ENCODE assay signal across 1 cellular context in genomic region chr4:25245181-25245580, GRCh38.
TF ChIP-seq lines count a peak whose summit lies in the region.

No MANE protein-coding gene starts in this region.

TF ChIP-seq in WTC11, 78 proteins besides CTCF, POLR2A, EP300 and RAD21 (continued from another document):
- no peak for TF ChIP-seq ERG (CRISPR knock-in tag; IDR thresholded peaks at IDR 0.05)
- no peak for TF ChIP-seq AFF4 (CRISPR knock-in tag; IDR thresholded peaks at IDR 0.05; ENCODE audit: borderline replicate concordance)
- TF ChIP-seq FOXP4 (CRISPR knock-in tag; IDR thresholded peaks at IDR 0.05), result no peak
- no peak for TF ChIP-seq MXD4 (CRISPR knock-in tag; IDR thresholded peaks at IDR 0.05; ENCODE audit: borderline replicate concordance)
- no peak for TF ChIP-seq ZNF416 (CRISPR knock-in tag; IDR thresholded peaks at IDR 0.05)
- TF ChIP-seq E2F4 (CRISPR knock-in tag; IDR thresholded peaks at IDR 0.05; ENCODE audit: borderline replicate concordance, low read depth), result no peak
- no peak for TF ChIP-seq CDX4 (CRISPR knock-in tag; IDR thresholded peaks at IDR 0.05; ENCODE audit: borderline replicate concordance)
- TF ChIP-seq ZNF671 (CRISPR knock-in tag; IDR thresholded peaks at IDR 0.05), result no peak
- TF ChIP-seq MAX (CRISPR knock-in tag; IDR thresholded peaks at IDR 0.05), result no peak
- TF ChIP-seq SMAD3 (CRISPR knock-in tag; IDR thresholded peaks at IDR 0.05; ENCODE audit: borderline replicate concordance), result no peak
- no peak for TF ChIP-seq KAT7 (CRISPR knock-in tag; IDR thresholded peaks at IDR 0.05; ENCODE audit: borderline replicate concordance)
- TF ChIP-seq PRDM15 (CRISPR knock-in tag; IDR thresholded peaks at IDR 0.05), result no peak
- TF ChIP-seq STAT6 (CRISPR knock-in tag; conservative IDR thresholded peaks at IDR 0.05; ENCODE audit: low read depth), result no peak
- TF ChIP-seq SMAD4 (CRISPR knock-in tag; IDR thresholded peaks at IDR 0.05), result no peak
- TF ChIP-seq RELA (CRISPR knock-in tag; IDR thresholded peaks at IDR 0.05; ENCODE audit: borderline replicate concordance), result no peak
